Comparison of ENCODE assay signal across 9 cellular contexts in the genomic region with DNA sequence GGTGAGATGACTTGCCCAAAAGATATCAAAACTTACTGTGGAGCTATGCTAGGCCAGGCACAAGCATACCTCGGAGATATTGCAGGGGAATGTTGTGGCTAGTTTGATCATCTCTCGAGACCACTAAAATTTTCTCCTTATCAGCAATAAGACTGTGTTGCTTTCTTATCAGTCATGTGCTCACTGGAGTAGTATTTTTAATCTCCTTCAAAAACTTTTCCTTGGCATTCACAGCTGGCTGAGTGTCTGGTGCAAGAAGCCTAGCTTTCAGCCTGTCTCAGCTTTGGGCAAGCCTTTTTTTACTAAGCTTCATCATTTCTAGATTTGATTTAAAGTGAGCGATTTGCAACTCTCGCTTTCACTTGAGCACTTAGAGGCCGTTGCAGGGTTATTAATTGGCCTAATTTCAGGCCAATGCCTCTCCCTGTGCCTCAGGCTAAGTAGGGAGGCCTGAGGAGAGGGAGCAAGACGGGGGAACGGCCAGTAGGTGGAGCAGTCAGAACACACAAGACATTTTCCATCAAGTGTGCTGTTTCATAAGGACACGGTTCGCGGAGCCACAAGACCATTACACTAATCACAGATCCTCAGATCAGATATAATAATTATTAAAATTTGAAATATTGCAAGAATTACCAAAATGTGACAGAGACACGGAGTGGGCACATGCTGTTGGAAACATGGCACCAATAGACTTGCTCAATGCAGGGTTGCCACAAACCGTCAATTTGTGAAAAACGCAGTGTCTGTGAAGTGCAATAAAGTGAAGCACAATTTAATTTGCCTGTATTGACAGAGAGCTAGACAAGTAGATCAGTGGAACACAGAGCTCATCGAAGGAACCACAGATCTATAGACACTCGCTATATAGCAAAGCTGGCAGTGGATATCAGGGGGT.
DNase-seq lines count a peak whose midpoint lies in the region; ATAC-seq and TF ChIP-seq lines count a peak whose summit lies in the region.
"Had no signal": no experiment of that assay in that cellular context is flagged by ENCODE, and none has a peak within 500 bp of the region (broad histone marks: within the 10 kb centered on the region; RNA-seq: fewer than 3 reads in every experiment).

No MANE protein-coding gene starts in this region.

- no peaks in the 10 kb centered on the region for H3K27me3 ChIP-seq in CD4-positive, alpha-beta memory T cell (ENCODE audit: insufficient read depth, low read length)
- H3K27me3 ChIP-seq in PC-9 (ENCODE audit: insufficient read depth, low read depth) (no peaks in the 10 kb centered on the region), neural progenitor cell (peaks cover 21% of the 10 kb centered on the region), stomach (peaks cover 0 to 14% (median 0%) of the 10 kb centered on the region in 3 donors)

- in situ Hi-C loops in KBM-7 (cut with MboI; ENCODE audit: low pct_unique_long_range_greater_than_20kb, low sequenced_read_pairs): no loop called here

- no peaks in the 10 kb centered on the region for H3K36me3 ChIP-seq in CD4-positive, alpha-beta memory T cell (ENCODE audit: insufficient read depth, low read length)
- no peaks in the 10 kb centered on the region for H3K36me3 ChIP-seq in PC-9 (ENCODE audit: low read depth)
- H3K36me3 ChIP-seq in neural progenitor cell: no peaks in the 10 kb centered on the region
- H3K36me3 ChIP-seq in stomach: no peaks in the 10 kb centered on the region

- H3K9me3 Mint-ChIP-seq in CD4-positive, alpha-beta memory T cell: no peaks in the 10 kb centered on the region
- H3K9me3 Mint-ChIP-seq in activated T-cell treated with anti-CD3 and anti-CD28 coated beads, Interleukin-2, amount 50 U/mL, for 4 hours: no peaks in the 10 kb centered on the region
- no peaks in the 10 kb centered on the region for H3K9me3 Mint-ChIP-seq in neural progenitor cell
- H3K9me3 Mint-ChIP-seq: IgD-negative memory B cell had no signal

- H3K4me2 ChIP-seq in PC-9 (peak overlapping the region; percentile 31; the same call in 1 of the 2 replicates), neural progenitor cell (peak overlapping the region; percentile 46)

- H3K9me2 ChIP-seq in PC-9 (ENCODE audit: insufficient read depth): no peaks in the 10 kb centered on the region

- H3K4me1 ChIP-seq in CD4-positive, alpha-beta memory T cell (ENCODE audit: insufficient read depth, low read length): no peaks in the 10 kb centered on the region
- peaks cover 40% of the 10 kb centered on the region for H3K4me1 ChIP-seq in PC-9 (replicated peaks; ENCODE audit: insufficient read depth)
- H3K4me1 ChIP-seq in neural progenitor cell: no peaks in the 10 kb centered on the region
- H3K4me1 ChIP-seq in stomach: peaks cover 0 to 9% (median 0%) of the 10 kb centered on the region in 4 donors

- H4K20me1 ChIP-seq in PC-9 (ENCODE audit: insufficient read depth): no peaks in the 10 kb centered on the region
- H4K20me1 ChIP-seq in neural progenitor cell (ENCODE audit: low read depth): no peaks in the 10 kb centered on the region

- no TSS peak for BruUV-seq in PC-9 (replicated peaks; lab: Mats Ljungman, UMichigan)

- peaks cover 0 to 2% (median under 1%) of the 10 kb centered on the region in 4 donors for H3K4me1 Mint-ChIP-seq in CD4-positive, alpha-beta memory T cell
- H3K4me1 Mint-ChIP-seq in activated T-cell treated with anti-CD3 and anti-CD28 coated beads, Interleukin-2, amount 50 U/mL, for 4 hours (ENCODE audit: low read depth): no peaks in the 10 kb centered on the region
- no peaks in the 10 kb centered on the region for H3K4me1 Mint-ChIP-seq in neural progenitor cell

- H3K36me3 Mint-ChIP-seq in CD4-positive, alpha-beta memory T cell: no peaks in the 10 kb centered on the region
- no peaks in the 10 kb centered on the region for H3K36me3 Mint-ChIP-seq in activated T-cell treated with anti-CD3 and anti-CD28 coated beads, Interleukin-2, amount 50 U/mL, for 4 hours (ENCODE audit: insufficient read depth)
- no peaks in the 10 kb centered on the region for H3K36me3 Mint-ChIP-seq in neural progenitor cell
- H3K36me3 Mint-ChIP-seq: IgD-negative memory B cell had no signal

- no peak overlapping the region for H3K4me3 ChIP-seq in CD4-positive, alpha-beta memory T cell (ENCODE audit: low read length in 2 of 2)
- no peak overlapping the region for H3K4me3 ChIP-seq in PC-9
- no peak overlapping the region for H3K4me3 ChIP-seq in fibroblast of pulmonary artery (replicated peaks; ENCODE audit: low read depth, low read length)
- no peak overlapping the region for H3K4me3 ChIP-seq in neural progenitor cell
- no peak overlapping the region for H3K4me3 ChIP-seq in stomach

- no peaks in the 10 kb centered on the region for H3K79me2 ChIP-seq in PC-9 (ENCODE audit: low read depth)
- no peaks in the 10 kb centered on the region for H3K79me2 ChIP-seq in neural progenitor cell (ENCODE audit: low read depth)

- WGBS in stomach, 5 donors: 28 to 35% (median 30%) methylated on average over 15 of the region's 15 CpGs

- TF ChIP-seq CTCF in PC-9 (conservative IDR thresholded peaks at IDR 0.05) (peak; percentile 86), fibroblast of pulmonary artery (IDR thresholded peaks at IDR 0.05; ENCODE audit: low read length, missing control alignments) (peak; percentile 84), neural progenitor cell (IDR thresholded peaks at IDR 0.05) (peak; percentile 79), stomach (IDR thresholded peaks at IDR 0.05) (peak in 5 of 7 experiments; percentile 20 to 78 (median 61))

- POLR2A ChIA-PET in CD4-positive, alpha-beta memory T cell (lab: Charles Lee; ENCODE audit: partially characterized antibody): interaction anchor here (1.5 kb wide), 1 partner anchor 12 kb away, joined by 4 read pairs; no protein-coding TSS in a partner anchor
- POLR2A ChIA-PET in PC-9 (lab: Charles Lee; ENCODE audit: unreplicated experiment): interaction anchor here (0.6 to 0.7 kb wide), 3 partner anchors 111 to 744 kb away, joined by 4 to 31 read pairs (median 12); no protein-coding TSS in a partner anchor

- H3K27me3 Mint-ChIP-seq in CD4-positive, alpha-beta memory T cell: peaks cover 0 to 3% of the 10 kb centered on the region in 2 donors
- peaks cover 10% of the 10 kb centered on the region for H3K27me3 Mint-ChIP-seq in activated T-cell treated with anti-CD3 and anti-CD28 coated beads, Interleukin-2, amount 50 U/mL, for 4 hours (ENCODE audit: low read depth)
- no peaks in the 10 kb centered on the region for H3K27me3 Mint-ChIP-seq in neural progenitor cell (ENCODE audit: insufficient read depth, low read depth)

- no peak overlapping the region for H3K27ac ChIP-seq in CD4-positive, alpha-beta memory T cell (ENCODE audit: low read depth, low read length)
- no peak overlapping the region for H3K27ac ChIP-seq in PC-9
- H3K27ac ChIP-seq in neural progenitor cell: no peak overlapping the region
- no peak overlapping the region for H3K27ac ChIP-seq in stomach

- CTCF ChIA-PET in CD4-positive, alpha-beta memory T cell (lab: Charles Lee; ENCODE audit: partially characterized antibody): interaction anchor here (0.7 to 5.0 kb wide), 17 partner anchors 9 to 788 kb away, joined by 3 to 96 read pairs (median 4); partner anchors contain the start of gene SIRPB1
- CTCF ChIA-PET in PC-9 (lab: Charles Lee): interaction anchor here (0.5 to 2.2 kb wide), 8 partner anchors 12 to 407 kb away, joined by 3 to 16 read pairs (median 4); no protein-coding TSS in a partner anchor

- H3F3A ChIP-seq in PC-9 (ENCODE audit: insufficient read depth, low read depth) (peaks cover 19% of the 10 kb centered on the region; the same call in 1 of the 2 replicates), neural progenitor cell (ENCODE audit: low read depth) (no peaks in the 10 kb centered on the region)

- DNase-seq in CD4-positive, alpha-beta memory T cell: peak in 4 of 5 donors; percentile 32 to 39 (median 34)
- DNase-seq in KBM-7: peak; percentile 79
- peak; percentile 62 to 76 for DNase-seq in PC-9
- DNase-seq in activated T-cell treated with anti-CD3 and anti-CD28 coated beads, Interleukin-2, amount 50 U/mL, for 4 hours: peak; percentile 54
- peak; percentile 88 for DNase-seq in fibroblast of pulmonary artery (ENCODE audit: low read depth)
- peak; percentile 80 for DNase-seq in neural progenitor cell (ENCODE audit: low spot score)
- peak; percentile 71 for DNase-seq in stomach

- no peak for TF ChIP-seq EP300 in stomach (IDR thresholded peaks at IDR 0.05)

- H3K4me3 Mint-ChIP-seq in CD4-positive, alpha-beta memory T cell: no peak overlapping the region
- no peak overlapping the region for H3K4me3 Mint-ChIP-seq in activated T-cell treated with anti-CD3 and anti-CD28 coated beads, Interleukin-2, amount 50 U/mL, for 4 hours
- no peak overlapping the region for H3K4me3 Mint-ChIP-seq in neural progenitor cell

- TF ChIP-seq POLR2A in stomach (IDR thresholded peaks at IDR 0.05): no peak

- no peaks in the 10 kb centered on the region for H3K9me3 ChIP-seq in CD4-positive, alpha-beta memory T cell (ENCODE audit: control insufficient read depth in 1 of 2, low read length in 2 of 2)
- H3K9me3 ChIP-seq in PC-9 (ENCODE audit: insufficient read depth, low read depth) (no peaks in the 10 kb centered on the region; the same call in 1 of the 2 replicates), neural progenitor cell (ENCODE audit: low read depth) (no peaks in the 10 kb centered on the region), stomach (no peaks in the 10 kb centered on the region)

- H3K27ac Mint-ChIP-seq in CD4-positive, alpha-beta memory T cell: peak overlapping the region in 1 of 7 donors; percentile 26
- H3K27ac Mint-ChIP-seq in neural progenitor cell: no peak overlapping the region

- H2AFZ ChIP-seq in PC-9 (no peak overlapping the region), neural progenitor cell (replicated peaks) (no peak overlapping the region)

- intact Hi-C loops in CD4-positive, alpha-beta memory T cell (cut with micrococcal nuclease): loop anchor here (1.0 kb wide), 1 partner anchor 13 kb away; no protein-coding TSS in a partner anchor
- intact Hi-C loops in PC-9 (cut with micrococcal nuclease; ENCODE audit: unreplicated experiment) (loop anchor here (1.0 to 10.0 kb wide), 4 partner anchors 12 to 410 kb away; no protein-coding TSS in a partner anchor), stomach (cut with DNase I; ENCODE audit: low total_unique reads) (no loop called here)

- no peak overlapping the region for H3K9ac ChIP-seq in neural progenitor cell

- peak; percentile 87 for ATAC-seq in GM19463 (IDR thresholded peaks at IDR 0.05; ENCODE audit: unreplicated experiment)
- ATAC-seq in activated T-cell treated with anti-CD3 and anti-CD28 coated beads, Interleukin-2, amount 50 U/mL, for 4 hours: peak; percentile 63 to 80

Comparison
In these comparisons a context has a peak if more than half of its experiments do, and no peak if none do; other contexts are left out.
1. DNase-seq: peak in every context shown above with its lines; median percentile 88 in fibroblast of pulmonary artery; 80 in neural progenitor cell; 79 in KBM-7; 71 in stomach; 69 in PC-9; 54 in activated T-cell treated with anti-CD3 and anti-CD28 coated beads, Interleukin-2, amount 50 U/mL, for 4 hours; 34 in CD4-positive, alpha-beta memory T cell.